In the genomic region with DNA sequence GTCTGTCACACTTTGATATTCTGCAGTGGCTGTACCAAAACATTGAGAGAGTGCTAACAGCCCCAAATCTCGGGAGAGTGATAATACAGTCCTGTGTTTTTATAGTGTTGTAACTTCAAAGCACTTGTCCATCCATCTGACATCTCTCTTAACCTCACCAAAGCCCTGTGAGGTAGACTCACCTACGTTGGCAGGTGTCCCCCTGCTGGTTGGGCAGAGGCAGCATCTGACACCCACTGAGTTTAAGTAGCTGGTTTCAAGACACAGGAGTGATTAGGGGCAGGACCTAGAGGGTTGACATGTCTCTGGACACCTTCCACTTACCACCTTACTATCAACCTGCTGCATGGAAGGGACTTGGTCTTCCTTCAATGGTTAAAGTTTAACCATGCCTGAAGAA, we compare ENCODE assay signal across 9 cellular contexts. TPM values are rescaled to one million over a fixed set of nuclear protein-coding genes. Genes with fewer than 3 reads are reported as not detected.
DNase-seq lines count a peak whose midpoint lies in the region; ATAC-seq and TF ChIP-seq lines count a peak whose summit lies in the region.
"Had no signal": no experiment of that assay in that cellular context is flagged by ENCODE, and none has a peak within 500 bp of the region (broad histone marks: within the 10 kb centered on the region; RNA-seq: fewer than 3 reads in every experiment).

No MANE protein-coding gene starts in this region.

- H3K36me3 ChIP-seq in Karpas-422 (ENCODE audit: insufficient read depth, low read length) = no peaks in the 10 kb centered on the region

- in situ Hi-C loops in T47D (cut with HindIII; ENCODE audit: low pct_unique_long_range_greater_than_20kb, low sequenced_read_pairs) = no loop called here

- H3K27ac ChIP-seq in Karpas-422 (ENCODE audit: low read length) = no peak overlapping the region

- ATAC-seq in GM21528 (IDR thresholded peaks at IDR 0.05; ENCODE audit: low FRiP score, unreplicated experiment) = no peak

- H4K20me1 ChIP-seq in Karpas-422 (ENCODE audit: insufficient read depth, low read depth, low read length) = no peaks in the 10 kb centered on the region

- no peaks in the 10 kb centered on the region for H3K4me1 ChIP-seq in Karpas-422 (ENCODE audit: low read length)

- no peaks in the 10 kb centered on the region for H3K27me3 Mint-ChIP-seq in neural crest cell (ENCODE audit: low read depth)

- peak; percentile 55 for TF ChIP-seq CTCF in neural crest cell (conservative IDR thresholded peaks at IDR 0.05)

- H3K36me3 Mint-ChIP-seq in neural crest cell (ENCODE audit: low read depth) = no peaks in the 10 kb centered on the region

- H3K9ac ChIP-seq in Karpas-422 (ENCODE audit: low read length) = no peak overlapping the region

- DNase-seq in DMS 273 (lab: John Stamatoyannopoulos, UW; ENCODE audit: unreplicated experiment) = peak; percentile 18
- no peak for DNase-seq in DMS 273 treated with DMSO at 0.1 percent for 48 hours (lab: John Stamatoyannopoulos, UW)
- DNase-seq in Karpas-422 = peak; percentile 78
- DNase-seq in T47D (ENCODE audit: low read depth in 1 of 2, low spot score in 1 of 2) = peak; percentile 28 to 70
- no peak for DNase-seq in neural crest cell (ENCODE audit: low read depth, low spot score)
- DNase-seq in NCI-H2171 treated with DMSO at 0.1 percent for 48 hours (lab: John Stamatoyannopoulos, UW) = no peak
- DNase-seq in activated gamma-delta T cell (lab: John Stamatoyannopoulos, UW) = no peak
- DNase-seq: 8988T had no signal

- H3K79me2 ChIP-seq in Karpas-422 (ENCODE audit: low read length) = no peaks in the 10 kb centered on the region

- H3K4me3 ChIP-seq in Karpas-422 (ENCODE audit: low read length) = no peak overlapping the region

- H3K27ac Mint-ChIP-seq in neural crest cell (ENCODE audit: unreplicated experiment) = no peak overlapping the region

- H3K4me2 ChIP-seq in Karpas-422 (ENCODE audit: low read depth, low read length, poor library complexity, severe bottlenecking) = no peak overlapping the region

- no peak overlapping the region for H2AFZ ChIP-seq in Karpas-422 (ENCODE audit: low read length)

- H3K9me3 ChIP-seq in Karpas-422 (ENCODE audit: low read length) = no peaks in the 10 kb centered on the region

- H3K9me3 Mint-ChIP-seq in neural crest cell = no peaks in the 10 kb centered on the region

- no peaks in the 10 kb centered on the region for H3K9me2 ChIP-seq in Karpas-422 (replicated peaks; ENCODE audit: insufficient read depth, low read length)

- H3K4me1 Mint-ChIP-seq in neural crest cell = peaks cover 20% of the 10 kb centered on the region

- no peak overlapping the region for H3K4me3 Mint-ChIP-seq in neural crest cell

- no peaks in the 10 kb centered on the region for H3K27me3 ChIP-seq in Karpas-422 (ENCODE audit: low read length)

RNA-seq across cellular contexts. Expression of gene COLEC12, which starts 22.9 kb away (rescaled TPM):
- total RNA-seq in Karpas-422 (2014; rRNA removed; shearing (Covaris generic); ENCODE audit: low replicate concordance) = not detected in 2 replicates
- 1.7 and 2.0 TPM in 2 replicates for total RNA-seq in neural crest cell

Comparison
In these comparisons a context has a peak if more than half of its experiments do, and no peak if none do; other contexts are left out.
1. DNase-seq: peak in DMS 273 (single experiment), Karpas-422 (single experiment) and T47D (2 of 2); none in DMS 273 treated with DMSO at 0.1 percent for 48 hours (single experiment), neural crest cell (single experiment), NCI-H2171 treated with DMSO at 0.1 percent for 48 hours (single experiment) and activated gamma-delta T cell (single experiment).